20 cellular contexts compared by ENCODE assay signal in the genomic region with DNA sequence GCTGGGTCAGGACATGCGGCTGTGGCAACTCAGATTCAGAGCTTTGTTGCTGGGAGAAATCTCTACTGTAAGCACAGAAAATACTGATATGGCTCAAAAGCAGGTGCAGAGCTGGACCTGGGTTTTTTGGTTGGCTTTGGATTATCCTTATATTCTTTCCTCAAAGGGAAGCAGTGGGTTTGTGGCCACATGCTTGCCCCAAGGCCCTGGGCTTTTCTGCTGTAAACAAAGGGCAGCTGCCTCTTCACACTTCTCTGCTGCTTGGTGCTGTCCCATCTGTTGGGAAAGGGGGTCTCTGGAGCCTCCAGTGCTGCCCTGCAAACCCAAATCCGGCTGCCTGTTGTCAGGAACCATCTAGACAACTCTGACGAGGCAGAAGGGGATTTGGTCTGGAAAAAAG. TPM values are rescaled to one million over a fixed set of nuclear protein-coding genes. Genes with fewer than 3 reads are reported as not detected.
DNase-seq lines count a peak whose midpoint lies in the region; ATAC-seq and TF ChIP-seq lines count a peak whose summit lies in the region.
"Had no signal": no experiment of that assay in that cellular context is flagged by ENCODE, and none has a peak within 500 bp of the region (broad histone marks: within the 10 kb centered on the region; RNA-seq: fewer than 3 reads in every experiment).

No MANE protein-coding gene starts in this region.

- no peak overlapping the region for H3K9ac ChIP-seq in endodermal cell (ENCODE audit: extremely low read depth, low read length, poor library complexity, severe bottlenecking)

- H3K4me3 ChIP-seq in endodermal cell (ENCODE audit: low read length): no peak overlapping the region

- no peaks in the 10 kb centered on the region for H3K9me3 ChIP-seq in endodermal cell (ENCODE audit: control insufficient read depth, low read length)

- 80 to 90% methylated on average over 3 of the region's 3 CpGs for WGBS in endodermal cell (ENCODE audit: insufficient coverage in 1 of 2, insufficient read length in 1 of 2), 2 experiments

- ATAC-seq in GM21515 (IDR thresholded peaks at IDR 0.05; ENCODE audit: unreplicated experiment): no peak
- ATAC-seq in HG02852 (IDR thresholded peaks at IDR 0.05; ENCODE audit: unreplicated experiment): no peak
- ATAC-seq: HCT116, Panc1 had no signal

- peaks cover 14% of the 10 kb centered on the region for H3K36me3 ChIP-seq in endodermal cell (ENCODE audit: control insufficient read depth, insufficient read depth, low read length)

- no peak overlapping the region for H3K27ac Mint-ChIP-seq in endodermal cell

- H3K36me3 Mint-ChIP-seq in endodermal cell (ENCODE audit: low read depth): peaks cover 4% of the 10 kb centered on the region

- TF ChIP-seq CTCF in endodermal cell (conservative IDR thresholded peaks at IDR 0.05): no peak

- no peak overlapping the region for H3K4me3 Mint-ChIP-seq in endodermal cell

- DNase-seq in NCI-H82 (lab: John Stamatoyannopoulos, UW): peak; percentile 57
- DNase-seq in NCI-H82 treated with DMSO at 0.1 percent for 48 hours (lab: John Stamatoyannopoulos, UW; ENCODE audit: unreplicated experiment): no peak
- DNase-seq in endodermal cell: no peak
- peak; percentile 45 for DNase-seq in posterior vena cava (ENCODE audit: low spot score)
- DNase-seq in NCI-H2081 (lab: John Stamatoyannopoulos, UW): no peak
- DNase-seq: Calu3, GOT3, NCI-H1048, NCI-H1417, NCI-H1694, NCI-H2081 treated with DMSO at 0.1 percent for 48 hours, NCI-H446 treated with DMSO at 0.1 percent for 48 hours, NCI-H526, SHP77 had no signal

- peaks cover 45% of the 10 kb centered on the region for H3K4me1 Mint-ChIP-seq in endodermal cell

- H3K4me1 ChIP-seq in endodermal cell (ENCODE audit: control insufficient read depth, insufficient read depth, low read length): peaks cover 25% of the 10 kb centered on the region

- no peaks in the 10 kb centered on the region for H3K27me3 Mint-ChIP-seq in endodermal cell (ENCODE audit: insufficient read depth)

- H3K27ac ChIP-seq in endodermal cell (ENCODE audit: low read depth, low read length): peak overlapping the region; percentile 40
- H3K27ac ChIP-seq: RWPE1 had no signal

- intact Hi-C loops in posterior vena cava (cut with DNase I): no loop called here

- no peaks in the 10 kb centered on the region for H3K9me3 Mint-ChIP-seq in endodermal cell

- no peaks in the 10 kb centered on the region for H3K27me3 ChIP-seq in endodermal cell (ENCODE audit: control insufficient read depth, insufficient read depth, low read length, poor library complexity, severe bottlenecking)

RNA-seq across cellular contexts. Expression of a gene that starts 52.4 kb away (rescaled TPM):
- total RNA-seq in endodermal cell (100 to 1,000 TPM in 1 of 2 donors, 10 to 100 TPM in 1; 88.7 to 110 TPM), posterior vena cava (10 to 100 TPM; 14.6 to 16.0 TPM)
- 31.9 TPM for polyA plus RNA-seq in endodermal cell (2013, experiment 1 of 2)
- 33.9 TPM for polyA plus RNA-seq in endodermal cell (2013, experiment 2 of 2)
- total RNA-seq: HT-29 had no signal

Comparison
In these comparisons a context has a peak if more than half of its experiments do, and no peak if none do; other contexts are left out.
1. DNase-seq: peak in NCI-H82 (single experiment) and posterior vena cava (single experiment); none in NCI-H82 treated with DMSO at 0.1 percent for 48 hours (single experiment), endodermal cell (single experiment) and NCI-H2081 (0 of 2).
2. RNA of a gene that starts 52.4 kb away (total RNA-seq): 88.7 to 110 TPM in endodermal cell; 14.6 to 16.0 TPM in posterior vena cava; every median in the first group is over 4 times any median in the second.